Comparison of ENCODE assay signal across 26 cellular contexts in genomic region chr6:150539111-150539510, GRCh38.
DNase-seq lines count a peak whose midpoint lies in the region; ATAC-seq, FAIRE-seq and TF ChIP-seq lines count a peak whose summit lies in the region.
"Had no signal": no experiment of that assay in that cellular context is flagged by ENCODE, and none has a peak within 500 bp of the region (broad histone marks: within the 10 kb centered on the region; RNA-seq: fewer than 3 reads in every experiment).

No MANE protein-coding gene starts in this region.

- no peaks in the 10 kb centered on the region for H3K27me3 ChIP-seq in liver (ENCODE audit: control insufficient read depth in 4 of 4, insufficient read depth in 4 of 4, low read length in 3 of 4)
- no peaks in the 10 kb centered on the region for H3K27me3 ChIP-seq in HepG2 (ENCODE audit: control insufficient read depth in 1 of 2, insufficient read depth in 2 of 2, low read length in 2 of 2)
- H3K27me3 ChIP-seq in bronchial epithelial cell (ENCODE audit: control insufficient read depth, insufficient read depth, low read length) = no peaks in the 10 kb centered on the region
- H3K27me3 ChIP-seq: BE2C, BLaER1 had no signal

- H3K9me3 Mint-ChIP-seq in activated CD8-positive, alpha-beta T cell treated with anti-CD3 and anti-CD28 coated beads, Interleukin-2, amount 10 ng/mL, durations not matched to agents 7 days and 5 days (ENCODE audit: insufficient read depth) = no peaks in the 10 kb centered on the region
- H3K9me3 Mint-ChIP-seq: CD4-positive, CD25-positive, alpha-beta regulatory T cell had no signal

- H3K9ac ChIP-seq in liver (ENCODE audit: low read depth in 1 of 2, low read length in 2 of 2) (no peak overlapping the region), HepG2 (ENCODE audit: insufficient read depth, low read depth, low read length) (no peak overlapping the region)
- H3K9ac ChIP-seq: BLaER1 had no signal

- H3K9me3 ChIP-seq in liver (ENCODE audit: control insufficient read depth in 4 of 4, low read length in 3 of 4) (no peaks in the 10 kb centered on the region), HepG2 (ENCODE audit: low read length) (no peaks in the 10 kb centered on the region)
- H3K9me3 ChIP-seq: BE2C had no signal

- no peaks in the 10 kb centered on the region for H3K36me3 Mint-ChIP-seq in activated CD8-positive, alpha-beta T cell treated with anti-CD3 and anti-CD28 coated beads, Interleukin-2, amount 10 ng/mL, durations not matched to agents 7 days and 5 days (ENCODE audit: low read depth)
- H3K36me3 Mint-ChIP-seq: CD14-positive monocyte; CD4-positive, alpha-beta memory T cell; CD4-positive, CD25-positive, alpha-beta regulatory T cell; CD8-positive, alpha-beta memory T cell had no signal

- WGBS in liver = 30% methylated on average over 2 of the region's 2 CpGs
- 4% methylated on average over 2 of the region's 2 CpGs for WGBS in HepG2 (ENCODE audit: low lambda C conversion rate)

- no peaks in the 10 kb centered on the region for H3K4me1 Mint-ChIP-seq in activated CD8-positive, alpha-beta T cell treated with anti-CD3 and anti-CD28 coated beads, Interleukin-2, amount 10 ng/mL, durations not matched to agents 7 days and 5 days (ENCODE audit: low read depth)
- H3K4me1 Mint-ChIP-seq: CD14-positive monocyte; CD4-positive, alpha-beta memory T cell; CD4-positive, CD25-positive, alpha-beta regulatory T cell; CD8-positive, alpha-beta memory T cell had no signal

- POLR2A ChIA-PET in HepG2 (lab: Yijun Ruan, JAX) = no interaction called here
- POLR2A ChIA-PET in activated CD8-positive, alpha-beta T cell treated with anti-CD3 and anti-CD28 coated beads, Interleukin-2, amount 10 ng/mL, durations not matched to agents 7 days and 5 days (lab: Charles Lee) = no interaction called here

- ATAC-seq in HepG2 (no peak), left lobe of liver (peak; percentile 76), HG03025 (IDR thresholded peaks at IDR 0.05; ENCODE audit: low FRiP score, unreplicated experiment) (no peak)
- ATAC-seq in activated CD8-positive, alpha-beta T cell treated with anti-CD3 and anti-CD28 coated beads, Interleukin-2, amount 10 ng/mL, durations not matched to agents 7 days and 5 days = no peak

- H3K27me3 Mint-ChIP-seq in activated CD8-positive, alpha-beta T cell treated with anti-CD3 and anti-CD28 coated beads, Interleukin-2, amount 10 ng/mL, durations not matched to agents 7 days and 5 days (ENCODE audit: low read depth) = peaks cover 15% of the 10 kb centered on the region

- FAIRE-seq in HepG2 (lab: Jason Lieb, UNC) (no peak), bronchial epithelial cell (lab: Jason Lieb, UNC) (peak; percentile 40), urothelium cell line (lab: Jason Lieb, UNC) (peak; percentile 27)
- FAIRE-seq: A204.1, G401.6, GM12891, GM19239 had no signal

- in situ Hi-C loops in HepG2 (cut with HindIII; ENCODE audit: extremely low pct_ligation_motif_present, low pct_unique_long_range_greater_than_20kb) = no loop called here

- H2AFZ ChIP-seq in HepG2 (ENCODE audit: low read length) = no peak overlapping the region

- H3K4me3 ChIP-seq in liver (ENCODE audit: low read depth in 1 of 3, low read length in 3 of 3) = no peak overlapping the region
- no peak overlapping the region for H3K4me3 ChIP-seq in HepG2 (replicated peaks in 1 of 3; ENCODE audit: insufficient read depth in 1 of 3, low read depth in 2 of 3, low read length in 3 of 3)
- H3K4me3 ChIP-seq in bronchial epithelial cell (ENCODE audit: low read depth, low read length) = no peak overlapping the region
- H3K4me3 ChIP-seq: BLaER1 had no signal

- no peak overlapping the region for H3K27ac ChIP-seq in liver (ENCODE audit: low read depth in 1 of 2, low read length in 2 of 2)
- no peak overlapping the region for H3K27ac ChIP-seq in HepG2 (ENCODE audit: extremely low read length, insufficient read depth, low read length)
- H3K27ac ChIP-seq: BLaER1 had no signal

- H3K36me3 ChIP-seq in liver (ENCODE audit: control insufficient read depth in 4 of 4, insufficient read depth in 3 of 4, low read depth in 1 of 4, low read length in 3 of 4) (no peaks in the 10 kb centered on the region), HepG2 (replicated peaks in 1 of 2; ENCODE audit: control insufficient read depth in 1 of 2, insufficient read depth in 2 of 2, low read length in 2 of 2) (no peaks in the 10 kb centered on the region), bronchial epithelial cell (ENCODE audit: control insufficient read depth, insufficient read depth, low read length) (no peaks in the 10 kb centered on the region)
- H3K36me3 ChIP-seq: BE2C, BLaER1 had no signal

- no peak for TF ChIP-seq POLR2A in HepG2 (IDR thresholded peaks at IDR 0.05; ENCODE audit: insufficient read depth in 1 of 2, low read depth in 2 of 2, low read length in 2 of 2)

- no peaks in the 10 kb centered on the region for H3K79me2 ChIP-seq in HepG2 (ENCODE audit: insufficient read depth, low read length)

- no peaks in the 10 kb centered on the region for H4K20me1 ChIP-seq in HepG2 (ENCODE audit: insufficient read depth, low read length)
- H4K20me1 ChIP-seq: BLaER1 had no signal

- intact Hi-C loops in HepG2 (cut with micrococcal nuclease; ENCODE audit: unreplicated experiment) = no loop called here

- TF ChIP-seq RAD21 in liver (IDR thresholded peaks at IDR 0.05) (peak in 1 of 2 donors; percentile 11), HepG2 (CRISPR knock-in tag; IDR thresholded peaks at IDR 0.05) (no peak)

- no peak for DNase-seq in HepG2 (ENCODE audit: low spot score)
- no peak for DNase-seq in bronchial epithelial cell (ENCODE audit: low read depth)
- no peak for DNase-seq in left lobe of liver (ENCODE audit: low spot score)
- no peak for DNase-seq in urothelium cell line (ENCODE audit: low spot score)
- DNase-seq in DMS53 (lab: John Stamatoyannopoulos, UW) = no peak
- DNase-seq in activated CD8-positive, alpha-beta T cell treated with anti-CD3 and anti-CD28 coated beads, Interleukin-2, amount 10 ng/mL, durations not matched to agents 7 days and 5 days = no peak
- DNase-seq: 8988T; ACHN; BE2C; C1 segment of cervical spinal cord; CD4-positive, alpha-beta memory T cell; CD4-positive, CD25-positive, alpha-beta regulatory T cell; CD8-positive, alpha-beta memory T cell; COR-L47; DMS 273 treated with DMSO at 0.1 percent for 48 hours; DMS153; DMS79 treated with DMSO at 0.1 percent for 48 hours; GF-D8 had no signal

- TF ChIP-seq CTCF in liver (IDR thresholded peaks at IDR 0.05; ENCODE audit: low read depth, low read length, missing input control) (no peak), HepG2 (CRISPR knock-in tag; IDR thresholded peaks at IDR 0.05) (no peak), bronchial epithelial cell (IDR thresholded peaks at IDR 0.05; ENCODE audit: insufficient read depth, low read length, severe bottlenecking) (no peak)

- no TSS peak for BruUV-seq in HepG2 (replicated peaks; lab: Mats Ljungman, UMichigan)

- TF ChIP-seq EP300 in HepG2 (IDR thresholded peaks at IDR 0.05; ENCODE audit: low read depth in 2 of 2, low read length in 2 of 2) = no peak
- TF ChIP-seq EP300 in HepG2 (CRISPR knock-in tag; IDR thresholded peaks at IDR 0.05; ENCODE audit: borderline replicate concordance) = no peak

- H3K4me3 Mint-ChIP-seq in activated CD8-positive, alpha-beta T cell treated with anti-CD3 and anti-CD28 coated beads, Interleukin-2, amount 10 ng/mL, durations not matched to agents 7 days and 5 days = no peak overlapping the region
- H3K4me3 Mint-ChIP-seq: CD14-positive monocyte; CD4-positive, alpha-beta memory T cell; CD4-positive, CD25-positive, alpha-beta regulatory T cell had no signal

- CTCF ChIA-PET in HepG2 (lab: Yijun Ruan, JAX; ENCODE audit: low intra/inter-chr PET ratio, low total read pairs) = no interaction called here
- CTCF ChIA-PET in activated CD8-positive, alpha-beta T cell treated with anti-CD3 and anti-CD28 coated beads, Interleukin-2, amount 10 ng/mL, durations not matched to agents 7 days and 5 days (lab: Charles Lee) = no interaction called here

- H3K4me1 ChIP-seq in liver (ENCODE audit: control insufficient read depth in 4 of 4, insufficient read depth in 4 of 4, low read length in 3 of 4) (peaks cover 6 to 33% (median 22%) of the 10 kb centered on the region in 4 donors), HepG2 (ENCODE audit: insufficient read depth, low read length) (peaks cover 43% of the 10 kb centered on the region)
- H3K4me1 ChIP-seq: BE2C, BLaER1 had no signal

- H3K27ac Mint-ChIP-seq in activated CD8-positive, alpha-beta T cell treated with anti-CD3 and anti-CD28 coated beads, Interleukin-2, amount 10 ng/mL, durations not matched to agents 7 days and 5 days = no peak overlapping the region
- H3K27ac Mint-ChIP-seq: CD14-positive monocyte; CD4-positive, CD25-positive, alpha-beta regulatory T cell; CD8-positive, alpha-beta memory T cell had no signal

- H3K4me2 ChIP-seq in HepG2 (ENCODE audit: low read depth, low read length) = no peak overlapping the region
- H3K4me2 ChIP-seq: BLaER1 had no signal

TF ChIP-seq in liver, 16 proteins besides CTCF, POLR2A, EP300 and RAD21:
- no peak for TF ChIP-seq HNF4G (IDR thresholded peaks at IDR 0.05)
- peak; percentile 13 for TF ChIP-seq SP1 (IDR thresholded peaks at IDR 0.05)
- TF ChIP-seq RXRA (IDR thresholded peaks at IDR 0.05) = peak; percentile 54 to 77
- peak; percentile 65 to 79 for TF ChIP-seq HNF4A (conservative IDR thresholded peaks at IDR 0.05)
- peak in 1 of 2 donors; percentile 21 for TF ChIP-seq JUND (IDR thresholded peaks at IDR 0.05)
TF ChIP-seq in liver: peak in this region for 4.

TF ChIP-seq in HepG2, 621 proteins besides CTCF, POLR2A, EP300 and RAD21 (continues in another document):
- TF ChIP-seq SUZ12 (IDR thresholded peaks at IDR 0.05; ENCODE audit: low read depth, low read length) = no peak
- no peak for TF ChIP-seq HNRNPLL (IDR thresholded peaks at IDR 0.05; ENCODE audit: low read depth, low read length, poor library complexity, severe bottlenecking)
- TF ChIP-seq MAFG (CRISPR knock-in tag; IDR thresholded peaks at IDR 0.05) = no peak
- TF ChIP-seq ZNF503 (CRISPR knock-in tag; IDR thresholded peaks at IDR 0.05) = no peak
- no peak for TF ChIP-seq KLF9 (CRISPR knock-in tag; IDR thresholded peaks at IDR 0.05; ENCODE audit: low read depth)
- no peak for TF ChIP-seq NONO (IDR thresholded peaks at IDR 0.05)
- TF ChIP-seq NONO (CRISPR knock-in tag; conservative IDR thresholded peaks at IDR 0.05) = no peak
